16 cellular contexts compared by ENCODE assay signal in the genomic region with DNA sequence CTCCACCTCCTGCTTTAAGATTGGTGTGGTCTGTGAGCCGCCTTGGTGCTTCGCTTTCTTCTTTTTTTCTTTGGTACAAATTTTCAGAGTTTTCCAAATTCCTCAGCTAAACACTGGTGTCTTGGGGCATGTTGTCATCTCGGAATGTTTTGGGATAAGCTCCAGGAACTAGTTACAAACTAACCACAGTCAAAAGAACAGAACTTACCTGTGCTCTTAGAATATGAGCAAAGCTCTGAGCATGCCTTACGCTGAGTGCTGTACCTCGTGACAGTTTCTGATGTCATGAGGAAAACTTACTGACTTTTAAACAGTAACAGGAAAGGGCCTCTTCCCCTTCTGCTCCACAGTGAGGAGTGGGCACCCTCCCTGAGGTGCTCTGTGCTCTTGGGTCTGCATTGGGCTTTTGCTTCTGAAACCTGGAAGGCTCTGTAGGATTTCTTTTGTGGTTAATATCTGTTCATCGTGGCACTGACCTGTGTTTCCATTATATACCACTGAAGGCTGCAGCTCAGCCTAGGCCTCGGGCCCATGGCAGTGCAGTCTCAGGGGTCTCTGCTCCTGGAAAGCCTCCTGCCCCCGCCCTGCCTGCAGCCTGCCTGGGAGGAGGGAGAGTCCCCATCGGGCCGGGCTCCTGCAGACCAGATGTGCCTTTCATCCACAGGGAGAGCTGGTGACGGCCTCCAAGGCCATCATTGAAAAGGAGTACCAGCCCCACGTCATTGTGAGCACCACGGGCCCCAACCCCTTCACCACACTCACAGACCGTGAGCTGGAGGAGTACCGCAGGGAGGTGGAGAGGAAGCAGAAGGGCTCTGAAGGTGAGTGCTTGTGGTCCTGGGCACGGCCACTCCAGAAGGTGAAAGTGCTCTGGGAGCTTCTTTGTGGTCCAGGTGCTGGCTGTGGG. TPM values are rescaled to one million over a fixed set of nuclear protein-coding genes. Genes with fewer than 3 reads are reported as not detected.
A peak's percentile ranks its signal among the peaks of the same experiment; 100 is the strongest.
DNase-seq lines count a peak whose midpoint lies in the region; ATAC-seq and TF ChIP-seq lines count a peak whose summit lies in the region.
"Had no signal": no experiment of that assay in that cellular context is flagged by ENCODE, and none has a peak within 500 bp of the region (broad histone marks: within the 10 kb centered on the region; RNA-seq: fewer than 3 reads in every experiment).

No MANE protein-coding gene starts in this region.

- H3K27me3 Mint-ChIP-seq in activated T-helper 17 cell treated with anti-CD3 and anti-CD28 coated beads, Interleukin-2, amount 50 U/mL, for 72 hours = no peaks in the 10 kb centered on the region
- no peaks in the 10 kb centered on the region for H3K27me3 Mint-ChIP-seq in neural crest cell (ENCODE audit: low read depth)
- H3K27me3 Mint-ChIP-seq: CD8-positive, alpha-beta memory T cell had no signal

- H3K4me1 Mint-ChIP-seq in activated T-helper 17 cell treated with anti-CD3 and anti-CD28 coated beads, Interleukin-2, amount 50 U/mL, for 72 hours = peaks cover 9% of the 10 kb centered on the region
- no peaks in the 10 kb centered on the region for H3K4me1 Mint-ChIP-seq in neural crest cell
- H3K4me1 Mint-ChIP-seq: GM23338 had no signal

- peaks cover 25% of the 10 kb centered on the region for H3K36me3 ChIP-seq in H7 (replicated peaks; ENCODE audit: control insufficient read depth, insufficient read depth, low read length)

- DNase-seq in DMS79 treated with DMSO at 0.1 percent for 48 hours (lab: John Stamatoyannopoulos, UW) (peak; percentile 2), H7 (peak; percentile 24), neural crest cell (ENCODE audit: low read depth, low spot score) (no peak), GM10266 (ENCODE audit: extremely low spot score) (no peak), NCI-H2029 treated with DMSO at 0.1 percent for 48 hours (lab: John Stamatoyannopoulos, UW) (no peak), retina (no peak)
- DNase-seq: activated naive CD4-positive, alpha-beta T cell treated with anti-CD3 and anti-CD28 coated beads for 36 hours; esophagus squamous epithelium; mesendoderm; NCI-H774; SIG-M5; stimulated activated CD4-positive, alpha-beta T cell treated with anti-CD3 and anti-CD28 coated beads, Interleukin-4, amount 100 ng/mL, for 24 hours had no signal

- H3K36me3 Mint-ChIP-seq in activated T-helper 17 cell treated with anti-CD3 and anti-CD28 coated beads, Interleukin-2, amount 50 U/mL, for 72 hours (ENCODE audit: low read depth) = peaks cover 93% of the 10 kb centered on the region
- peaks cover 33% of the 10 kb centered on the region for H3K36me3 Mint-ChIP-seq in neural crest cell (ENCODE audit: low read depth)

- TF ChIP-seq CTCF in neural crest cell (conservative IDR thresholded peaks at IDR 0.05) (no peak), GM10266 (IDR thresholded peaks at IDR 0.05; ENCODE audit: control insufficient read depth, insufficient read depth, low read depth, missing control alignments) (no peak)

- no peak overlapping the region for H3K4me3 ChIP-seq in H7 (ENCODE audit: insufficient read depth, low read depth, low read length)
- H3K4me3 ChIP-seq: esophagus squamous epithelium, GM23338 had no signal

- H3K27ac Mint-ChIP-seq in activated T-helper 17 cell treated with anti-CD3 and anti-CD28 coated beads, Interleukin-2, amount 50 U/mL, for 72 hours = no peak overlapping the region
- peak overlapping the region; percentile 52 for H3K27ac Mint-ChIP-seq in neural crest cell (ENCODE audit: unreplicated experiment)
- H3K27ac Mint-ChIP-seq: activated naive CD4-positive, alpha-beta T cell treated with anti-CD3 and anti-CD28 coated beads for 36 hours; GM23338 had no signal

- peak; percentile 57 for ATAC-seq in activated T-helper 17 cell treated with anti-CD3 and anti-CD28 coated beads, Interleukin-2, amount 50 U/mL, for 72 hours (replicated peaks)
- ATAC-seq in GM18907 (IDR thresholded peaks at IDR 0.05; ENCODE audit: unreplicated experiment) = no peak
- ATAC-seq: GM23338 had no signal

- H3K27me3 ChIP-seq in H7 (ENCODE audit: control insufficient read depth, insufficient read depth, low read length) = no peaks in the 10 kb centered on the region
- H3K27me3 ChIP-seq: esophagus squamous epithelium had no signal

- H3K4me3 Mint-ChIP-seq in activated T-helper 17 cell treated with anti-CD3 and anti-CD28 coated beads, Interleukin-2, amount 50 U/mL, for 72 hours = no peak overlapping the region
- H3K4me3 Mint-ChIP-seq in neural crest cell = no peak overlapping the region
- H3K4me3 Mint-ChIP-seq: activated naive CD4-positive, alpha-beta T cell treated with anti-CD3 and anti-CD28 coated beads for 36 hours; CD8-positive, alpha-beta memory T cell; GM23338 had no signal

- peaks cover under 1% of the 10 kb centered on the region for H3K9me3 Mint-ChIP-seq in activated T-helper 17 cell treated with anti-CD3 and anti-CD28 coated beads, Interleukin-2, amount 50 U/mL, for 72 hours
- H3K9me3 Mint-ChIP-seq in neural crest cell = peaks cover 12% of the 10 kb centered on the region
- H3K9me3 Mint-ChIP-seq: activated naive CD4-positive, alpha-beta T cell treated with anti-CD3 and anti-CD28 coated beads for 36 hours; CD8-positive, alpha-beta memory T cell had no signal

RNA-seq across cellular contexts. Expression of a gene that starts 48.7 kb away (rescaled TPM):
- total RNA-seq in H7 (2014; rRNA removed; shearing (Covaris generic)) = 17.3 and 19.2 TPM in 2 replicates
- total RNA-seq in activated T-helper 17 cell treated with anti-CD3 and anti-CD28 coated beads, Interleukin-2, amount 50 U/mL, for 72 hours = 10 to 100 TPM; 86.5 to 96.8 TPM
- 46.6 and 49.2 TPM in 2 replicates for total RNA-seq in neural crest cell

RNA-seq across cellular contexts. Expression of a gene that starts 48.9 kb away (rescaled TPM):
- total RNA-seq in H7 (2014; rRNA removed; shearing (Covaris generic)) = 0.48 and 1.9 TPM in 2 replicates
- total RNA-seq in activated T-helper 17 cell treated with anti-CD3 and anti-CD28 coated beads, Interleukin-2, amount 50 U/mL, for 72 hours = 1 to 10 TPM; 3.2 to 5.7 TPM
- total RNA-seq in neural crest cell = 8.9 and 11.6 TPM in 2 replicates

Comparison
In these comparisons a context has a peak if more than half of its experiments do, and no peak if none do; other contexts are left out.
1. DNase-seq: peak in DMS79 treated with DMSO at 0.1 percent for 48 hours (single experiment) and H7 (single experiment); none in neural crest cell (single experiment), GM10266 (single experiment), NCI-H2029 treated with DMSO at 0.1 percent for 48 hours (single experiment) and retina (single experiment).